ENCODE assay signal across 1 cellular context in the genomic region with DNA sequence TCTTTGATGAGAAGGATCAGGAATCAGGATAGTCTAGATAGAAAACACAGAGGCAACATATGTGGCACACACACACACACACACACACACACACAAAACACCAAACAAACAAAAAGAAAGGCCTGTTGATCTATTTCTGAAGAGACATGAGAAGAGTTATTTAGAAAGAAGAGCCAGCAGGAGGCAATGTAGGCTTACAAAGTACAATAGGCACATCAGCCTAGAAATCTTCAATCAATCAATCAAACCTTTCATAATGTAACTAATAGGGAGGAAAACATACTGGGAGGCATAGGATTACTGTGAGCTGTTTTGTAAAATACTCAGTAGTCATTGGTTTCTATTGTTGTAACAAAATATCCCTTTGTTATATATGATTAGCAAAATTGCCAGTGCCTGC.
TF ChIP-seq lines count a peak whose summit lies in the region.

No MANE protein-coding gene starts in this region.

TF ChIP-seq in SK-N-SH treated with all-trans-retinoic acid at 6 μM for 48 hours, 23 proteins besides CTCF, POLR2A, EP300 and RAD21 (continued from another document):
- TF ChIP-seq, protein P1, sequence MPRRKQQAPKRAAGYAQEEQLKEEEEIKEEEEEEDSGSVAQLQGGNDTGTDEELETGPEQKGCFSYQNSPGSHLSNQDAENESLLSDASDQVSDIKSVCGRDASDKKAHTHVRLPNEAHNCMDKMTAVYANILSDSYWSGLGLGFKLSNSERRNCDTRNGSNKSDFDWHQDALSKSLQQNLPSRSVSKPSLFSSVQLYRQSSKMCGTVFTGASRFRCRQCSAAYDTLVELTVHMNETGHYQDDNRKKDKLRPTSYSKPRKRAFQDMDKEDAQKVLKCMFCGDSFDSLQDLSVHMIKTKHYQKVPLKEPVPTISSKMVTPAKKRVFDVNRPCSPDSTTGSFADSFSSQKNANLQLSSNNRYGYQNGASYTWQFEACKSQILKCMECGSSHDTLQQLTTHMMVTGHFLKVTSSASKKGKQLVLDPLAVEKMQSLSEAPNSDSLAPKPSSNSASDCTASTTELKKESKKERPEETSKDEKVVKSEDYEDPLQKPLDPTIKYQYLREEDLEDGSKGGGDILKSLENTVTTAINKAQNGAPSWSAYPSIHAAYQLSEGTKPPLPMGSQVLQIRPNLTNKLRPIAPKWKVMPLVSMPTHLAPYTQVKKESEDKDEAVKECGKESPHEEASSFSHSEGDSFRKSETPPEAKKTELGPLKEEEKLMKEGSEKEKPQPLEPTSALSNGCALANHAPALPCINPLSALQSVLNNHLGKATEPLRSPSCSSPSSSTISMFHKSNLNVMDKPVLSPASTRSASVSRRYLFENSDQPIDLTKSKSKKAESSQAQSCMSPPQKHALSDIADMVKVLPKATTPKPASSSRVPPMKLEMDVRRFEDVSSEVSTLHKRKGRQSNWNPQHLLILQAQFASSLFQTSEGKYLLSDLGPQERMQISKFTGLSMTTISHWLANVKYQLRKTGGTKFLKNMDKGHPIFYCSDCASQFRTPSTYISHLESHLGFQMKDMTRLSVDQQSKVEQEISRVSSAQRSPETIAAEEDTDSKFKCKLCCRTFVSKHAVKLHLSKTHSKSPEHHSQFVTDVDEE (CRISPR knock-in tag; IDR thresholded peaks at IDR 0.05), result no peak
- no peak for TF ChIP-seq ISL1 (CRISPR knock-in tag; IDR thresholded peaks at IDR 0.05)
- TF ChIP-seq, protein P2, sequence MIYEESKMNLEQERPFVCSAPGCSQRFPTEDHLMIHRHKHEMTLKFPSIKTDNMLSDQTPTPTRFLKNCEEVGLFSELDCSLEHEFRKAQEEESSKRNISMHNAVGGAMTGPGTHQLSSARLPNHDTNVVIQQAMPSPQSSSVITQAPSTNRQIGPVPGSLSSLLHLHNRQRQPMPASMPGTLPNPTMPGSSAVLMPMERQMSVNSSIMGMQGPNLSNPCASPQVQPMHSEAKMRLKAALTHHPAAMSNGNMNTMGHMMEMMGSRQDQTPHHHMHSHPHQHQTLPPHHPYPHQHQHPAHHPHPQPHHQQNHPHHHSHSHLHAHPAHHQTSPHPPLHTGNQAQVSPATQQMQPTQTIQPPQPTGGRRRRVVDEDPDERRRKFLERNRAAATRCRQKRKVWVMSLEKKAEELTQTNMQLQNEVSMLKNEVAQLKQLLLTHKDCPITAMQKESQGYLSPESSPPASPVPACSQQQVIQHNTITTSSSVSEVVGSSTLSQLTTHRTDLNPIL (CRISPR knock-in tag; IDR thresholded peaks at IDR 0.05; ENCODE audit: low read depth), result no peak
- no peak for TF ChIP-seq BACH2 (CRISPR knock-in tag; IDR thresholded peaks at IDR 0.05; ENCODE audit: borderline replicate concordance)
- no peak for TF ChIP-seq ZNF565 (CRISPR knock-in tag; conservative IDR thresholded peaks at IDR 0.05; ENCODE audit: low read depth)
- no peak for TF ChIP-seq ZFP3 (CRISPR knock-in tag; IDR thresholded peaks at IDR 0.05)
- TF ChIP-seq, protein P3, sequence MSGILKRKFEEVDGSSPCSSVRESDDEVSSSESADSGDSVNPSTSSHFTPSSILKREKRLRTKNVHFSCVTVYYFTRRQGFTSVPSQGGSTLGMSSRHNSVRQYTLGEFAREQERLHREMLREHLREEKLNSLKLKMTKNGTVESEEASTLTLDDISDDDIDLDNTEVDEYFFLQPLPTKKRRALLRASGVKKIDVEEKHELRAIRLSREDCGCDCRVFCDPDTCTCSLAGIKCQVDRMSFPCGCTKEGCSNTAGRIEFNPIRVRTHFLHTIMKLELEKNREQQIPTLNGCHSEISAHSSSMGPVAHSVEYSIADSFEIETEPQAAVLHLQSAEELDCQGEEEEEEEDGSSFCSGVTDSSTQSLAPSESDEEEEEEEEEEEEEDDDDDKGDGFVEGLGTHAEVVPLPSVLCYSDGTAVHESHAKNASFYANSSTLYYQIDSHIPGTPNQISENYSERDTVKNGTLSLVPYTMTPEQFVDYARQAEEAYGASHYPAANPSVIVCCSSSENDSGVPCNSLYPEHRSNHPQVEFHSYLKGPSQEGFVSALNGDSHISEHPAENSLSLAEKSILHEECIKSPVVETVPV (CRISPR knock-in tag; IDR thresholded peaks at IDR 0.05), result no peak
- TF ChIP-seq, protein P4, sequence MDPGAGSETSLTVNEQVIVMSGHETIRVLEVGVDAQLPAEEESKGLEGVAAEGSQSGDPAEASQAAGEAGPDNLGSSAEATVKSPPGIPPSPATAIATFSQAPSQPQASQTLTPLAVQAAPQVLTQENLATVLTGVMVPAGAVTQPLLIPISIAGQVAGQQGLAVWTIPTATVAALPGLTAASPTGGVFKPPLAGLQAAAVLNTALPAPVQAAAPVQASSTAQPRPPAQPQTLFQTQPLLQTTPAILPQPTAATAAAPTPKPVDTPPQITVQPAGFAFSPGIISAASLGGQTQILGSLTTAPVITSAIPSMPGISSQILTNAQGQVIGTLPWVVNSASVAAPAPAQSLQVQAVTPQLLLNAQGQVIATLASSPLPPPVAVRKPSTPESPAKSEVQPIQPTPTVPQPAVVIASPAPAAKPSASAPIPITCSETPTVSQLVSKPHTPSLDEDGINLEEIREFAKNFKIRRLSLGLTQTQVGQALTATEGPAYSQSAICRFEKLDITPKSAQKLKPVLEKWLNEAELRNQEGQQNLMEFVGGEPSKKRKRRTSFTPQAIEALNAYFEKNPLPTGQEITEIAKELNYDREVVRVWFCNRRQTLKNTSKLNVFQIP (CRISPR knock-in tag; IDR thresholded peaks at IDR 0.05; ENCODE audit: borderline replicate concordance, low read depth), result no peak
- TF ChIP-seq ZNF8 (CRISPR knock-in tag; IDR thresholded peaks at IDR 0.05), result no peak
- TF ChIP-seq ZC3H10 (CRISPR knock-in tag; IDR thresholded peaks at IDR 0.05), result no peak
- TF ChIP-seq CSDC2 (CRISPR knock-in tag; IDR thresholded peaks at IDR 0.05), result no peak
- TF ChIP-seq SNAI2 (CRISPR knock-in tag; IDR thresholded peaks at IDR 0.05), result no peak
- no peak for TF ChIP-seq GLIS3 (CRISPR knock-in tag; IDR thresholded peaks at IDR 0.05)
- no peak for TF ChIP-seq OSR1 (CRISPR knock-in tag; IDR thresholded peaks at IDR 0.05)
- no peak for TF ChIP-seq ZFP30 (CRISPR knock-in tag; IDR thresholded peaks at IDR 0.05)
- TF ChIP-seq ARNTL (CRISPR knock-in tag; IDR thresholded peaks at IDR 0.05; ENCODE audit: borderline replicate concordance, low read depth), result no peak
- TF ChIP-seq, protein P5, sequence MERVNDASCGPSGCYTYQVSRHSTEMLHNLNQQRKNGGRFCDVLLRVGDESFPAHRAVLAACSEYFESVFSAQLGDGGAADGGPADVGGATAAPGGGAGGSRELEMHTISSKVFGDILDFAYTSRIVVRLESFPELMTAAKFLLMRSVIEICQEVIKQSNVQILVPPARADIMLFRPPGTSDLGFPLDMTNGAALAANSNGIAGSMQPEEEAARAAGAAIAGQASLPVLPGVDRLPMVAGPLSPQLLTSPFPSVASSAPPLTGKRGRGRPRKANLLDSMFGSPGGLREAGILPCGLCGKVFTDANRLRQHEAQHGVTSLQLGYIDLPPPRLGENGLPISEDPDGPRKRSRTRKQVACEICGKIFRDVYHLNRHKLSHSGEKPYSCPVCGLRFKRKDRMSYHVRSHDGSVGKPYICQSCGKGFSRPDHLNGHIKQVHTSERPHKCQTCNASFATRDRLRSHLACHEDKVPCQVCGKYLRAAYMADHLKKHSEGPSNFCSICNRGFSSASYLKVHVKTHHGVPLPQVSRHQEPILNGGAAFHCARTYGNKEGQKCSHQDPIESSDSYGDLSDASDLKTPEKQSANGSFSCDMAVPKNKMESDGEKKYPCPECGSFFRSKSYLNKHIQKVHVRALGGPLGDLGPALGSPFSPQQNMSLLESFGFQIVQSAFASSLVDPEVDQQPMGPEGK (CRISPR knock-in tag; IDR thresholded peaks at IDR 0.05; ENCODE audit: borderline replicate concordance), result no peak
- TF ChIP-seq RARB (CRISPR knock-in tag; IDR thresholded peaks at IDR 0.05), result no peak
